Comparison of ENCODE assay signal across 1 cellular context in genomic region chr4:40547446-40548132, GRCh38.
TF ChIP-seq lines count a peak whose summit lies in the region.

No MANE protein-coding gene starts in this region.

TF ChIP-seq in A549, 52 proteins besides CTCF, POLR2A, EP300 and RAD21 (continued from another document):
- TF ChIP-seq, protein P1, sequence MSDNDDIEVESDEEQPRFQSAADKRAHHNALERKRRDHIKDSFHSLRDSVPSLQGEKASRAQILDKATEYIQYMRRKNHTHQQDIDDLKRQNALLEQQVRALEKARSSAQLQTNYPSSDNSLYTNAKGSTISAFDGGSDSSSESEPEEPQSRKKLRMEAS (IDR thresholded peaks at IDR 0.05) = no peak
- TF ChIP-seq, protein P2, sequence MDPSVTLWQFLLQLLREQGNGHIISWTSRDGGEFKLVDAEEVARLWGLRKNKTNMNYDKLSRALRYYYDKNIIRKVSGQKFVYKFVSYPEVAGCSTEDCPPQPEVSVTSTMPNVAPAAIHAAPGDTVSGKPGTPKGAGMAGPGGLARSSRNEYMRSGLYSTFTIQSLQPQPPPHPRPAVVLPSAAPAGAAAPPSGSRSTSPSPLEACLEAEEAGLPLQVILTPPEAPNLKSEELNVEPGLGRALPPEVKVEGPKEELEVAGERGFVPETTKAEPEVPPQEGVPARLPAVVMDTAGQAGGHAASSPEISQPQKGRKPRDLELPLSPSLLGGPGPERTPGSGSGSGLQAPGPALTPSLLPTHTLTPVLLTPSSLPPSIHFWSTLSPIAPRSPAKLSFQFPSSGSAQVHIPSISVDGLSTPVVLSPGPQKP (IDR thresholded peaks at IDR 0.05; ENCODE audit: low read depth, low read length) = no peak
